In the genomic region with DNA sequence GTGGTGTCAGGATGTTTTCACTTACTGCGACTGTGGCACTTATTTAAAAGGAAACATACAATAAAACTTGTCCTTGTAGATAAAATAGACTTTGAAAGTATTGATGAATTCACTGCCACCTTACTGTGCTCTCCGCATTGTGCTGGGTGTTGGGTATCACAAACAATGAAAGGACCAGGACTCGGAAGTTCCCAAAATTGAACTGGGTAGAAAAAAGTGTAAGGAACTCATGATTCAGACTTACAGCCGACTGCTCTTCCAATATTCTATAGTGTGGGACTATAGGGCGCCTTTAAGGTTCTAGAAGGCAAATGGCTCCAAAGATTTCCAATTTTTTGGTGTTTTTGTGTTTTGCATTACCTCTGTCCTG, we compare ENCODE assay signal across 8 cellular contexts. TPM values are rescaled to one million over a fixed set of nuclear protein-coding genes. Genes with fewer than 3 reads are reported as not detected.
DNase-seq lines count a peak whose midpoint lies in the region; ATAC-seq and TF ChIP-seq lines count a peak whose summit lies in the region.

No MANE protein-coding gene starts in this region.

- H3K36me3 Mint-ChIP-seq in dendritic cell treated with granulocyte-macrophage colony-stimulating factor and Interleukin-4, amounts not matched to agents 40 ng/mL and 50 ng/mL, for 4 days (ENCODE audit: low read depth): no peaks in the 10 kb centered on the region
- H3K36me3 Mint-ChIP-seq in nephron progenitor cell (ENCODE audit: low read depth): peaks cover 29% of the 10 kb centered on the region

- peak overlapping the region; percentile 50 for H3K4me3 ChIP-seq in BJ (ENCODE audit: low read depth, low read length)
- H3K4me3 ChIP-seq in MG63: peak overlapping the region; percentile 49

- no peaks in the 10 kb centered on the region for H3K27me3 ChIP-seq in BJ (ENCODE audit: control insufficient read depth, insufficient read depth, low read length)
- no peaks in the 10 kb centered on the region for H3K27me3 ChIP-seq in MG63

- TF ChIP-seq CTCF in BJ (IDR thresholded peaks at IDR 0.05; ENCODE audit: insufficient read depth, low read depth, low read length): no peak
- TF ChIP-seq CTCF in nephron progenitor cell (IDR thresholded peaks at IDR 0.05): no peak

- peak overlapping the region; percentile 50 for H3K4me3 Mint-ChIP-seq in dendritic cell treated with granulocyte-macrophage colony-stimulating factor and Interleukin-4, amounts not matched to agents 40 ng/mL and 50 ng/mL, for 4 days
- H3K4me3 Mint-ChIP-seq in nephron progenitor cell: peak overlapping the region; percentile 81

- intact Hi-C loops in dendritic cell treated with granulocyte-macrophage colony-stimulating factor and Interleukin-4, amounts not matched to agents 40 ng/mL and 50 ng/mL, for 4 days (cut with micrococcal nuclease): no loop called here

- H3K27ac Mint-ChIP-seq in dendritic cell treated with granulocyte-macrophage colony-stimulating factor and Interleukin-4, amounts not matched to agents 40 ng/mL and 50 ng/mL, for 4 days: no peak overlapping the region
- H3K27ac Mint-ChIP-seq in nephron progenitor cell: peak overlapping the region; percentile 99

- no peaks in the 10 kb centered on the region for H3K9me3 Mint-ChIP-seq in dendritic cell treated with granulocyte-macrophage colony-stimulating factor and Interleukin-4, amounts not matched to agents 40 ng/mL and 50 ng/mL, for 4 days
- H3K9me3 Mint-ChIP-seq in nephron progenitor cell: peaks cover 41% of the 10 kb centered on the region

- H3K36me3 ChIP-seq in BJ (ENCODE audit: control insufficient read depth, insufficient read depth, low read length) (no peaks in the 10 kb centered on the region), MG63 (no peaks in the 10 kb centered on the region)

- H3K4me1 Mint-ChIP-seq in dendritic cell treated with granulocyte-macrophage colony-stimulating factor and Interleukin-4, amounts not matched to agents 40 ng/mL and 50 ng/mL, for 4 days (ENCODE audit: low read depth): no peaks in the 10 kb centered on the region
- peaks cover 51% of the 10 kb centered on the region for H3K4me1 Mint-ChIP-seq in nephron progenitor cell

- POLR2A ChIA-PET in BJ (lab: Charles Lee): interaction anchor here (0.7 to 0.8 kb wide), 2 partner anchors 11 to 32 kb away, joined by 3 to 4 read pairs; a partner anchor contains a TSS

- H3K9me3 ChIP-seq in MG63: no peaks in the 10 kb centered on the region

- H3K27me3 Mint-ChIP-seq in dendritic cell treated with granulocyte-macrophage colony-stimulating factor and Interleukin-4, amounts not matched to agents 40 ng/mL and 50 ng/mL, for 4 days: peaks cover 34% of the 10 kb centered on the region
- no peaks in the 10 kb centered on the region for H3K27me3 Mint-ChIP-seq in nephron progenitor cell (ENCODE audit: low read depth, poor library complexity)

- CTCF ChIA-PET in BJ (lab: Yijun Ruan, JAX): no interaction called here

- ATAC-seq in GM19324 (IDR thresholded peaks at IDR 0.05; ENCODE audit: low FRiP score, unreplicated experiment) (no peak), HG03520 (IDR thresholded peaks at IDR 0.05; ENCODE audit: unreplicated experiment) (no peak), GM18502 (IDR thresholded peaks at IDR 0.05; ENCODE audit: poor library complexity, unreplicated experiment) (no peak), HG03045 (IDR thresholded peaks at IDR 0.05; ENCODE audit: unreplicated experiment) (no peak)

- no peak for DNase-seq in BJ (ENCODE audit: low read depth)
- no peak for DNase-seq in MG63
- DNase-seq in nephron progenitor cell: no peak

RNA-seq across cellular contexts. Expression of a gene that starts 32.0 kb away (rescaled TPM):
- polyA plus RNA-seq in BJ (2011; rRNA removed): 2.2 and 3.1 TPM in 2 replicates
- polyA minus RNA-seq in BJ (2011; rRNA and poly(A)+ RNA removed): 1.5 and 2.5 TPM in 2 replicates
- total RNA-seq in MG63 (2014; rRNA removed; shearing (Covaris generic); ENCODE audit: low replicate concordance): 2.0 and 3.1 TPM in 2 replicates
